ENCODE assay signal across 18 cellular contexts in the genomic region with DNA sequence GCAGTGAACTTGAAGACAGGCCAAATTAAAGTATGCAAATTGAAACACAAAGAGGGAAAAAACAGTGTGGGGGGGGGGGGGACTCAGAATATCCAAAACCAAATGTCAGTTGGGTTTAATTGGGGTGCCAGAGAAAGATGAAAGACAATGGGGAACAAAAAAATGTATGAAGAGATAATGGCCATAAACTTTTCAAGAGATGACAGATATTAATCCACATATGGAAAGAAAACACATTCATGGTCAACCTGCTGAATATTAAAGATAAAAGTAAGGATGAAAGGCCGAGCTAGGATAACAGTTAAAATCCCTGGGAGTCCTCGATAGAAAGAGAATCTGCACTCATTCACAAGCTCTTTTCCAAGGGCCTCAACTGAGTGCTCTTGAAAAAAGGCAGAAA. TPM values are rescaled to one million over a fixed set of nuclear protein-coding genes. Genes with fewer than 3 reads are reported as not detected.
DNase-seq lines count a peak whose midpoint lies in the region; ATAC-seq and TF ChIP-seq lines count a peak whose summit lies in the region.
"Had no signal": no experiment of that assay in that cellular context is flagged by ENCODE, and none has a peak within 500 bp of the region (broad histone marks: within the 10 kb centered on the region; RNA-seq: fewer than 3 reads in every experiment).

No MANE protein-coding gene starts in this region.

- H3K4me3 ChIP-seq in tibial nerve (no peak overlapping the region), psoas muscle (no peak overlapping the region)
- H3K4me3 ChIP-seq: PC-9 had no signal

- no peak overlapping the region for H3K4ac ChIP-seq in H9 (ENCODE audit: low read depth, low read length)

- H4K20me1 ChIP-seq in H9 (ENCODE audit: control insufficient read depth, insufficient read depth, insufficient read length), result no peaks in the 10 kb centered on the region

- peak overlapping the region; percentile 92 for H3K27ac Mint-ChIP-seq in activated T-cell treated with anti-CD3 and anti-CD28 coated beads, Interleukin-2, amount 50 U/mL, for 72 hours
- H3K27ac Mint-ChIP-seq in H9, result peak overlapping the region in 2 of 3 experiments; percentile 7 to 69; a peak in 2 of 7 replicates
- peak overlapping the region; percentile 87 for H3K27ac Mint-ChIP-seq in activated T-helper 2 cell treated with anti-CD3 and anti-CD28 coated beads, Interferon-gamma antibody, Interleukin-2, Interleukin-4, amounts not matched to agents 10 μg/mL and 5 μg/mL and 100 μg/mL, durations not matched to agents 14 hours and 24 hours and 36 hours
- H3K27ac Mint-ChIP-seq in naive thymus-derived CD8-positive, alpha-beta T cell, result peak overlapping the region in 7 of 10 donors; percentile 17 to 95 (median 86)

- no peak overlapping the region for H3K14ac ChIP-seq in H9 (ENCODE audit: insufficient read depth, low read length)

- H3K27me3 ChIP-seq in H9 (ENCODE audit: insufficient read depth, low read length) (no peaks in the 10 kb centered on the region), tibial nerve (no peaks in the 10 kb centered on the region), psoas muscle (ENCODE audit: insufficient read depth in 3 of 3, low read length in 2 of 3) (no peaks in the 10 kb centered on the region)

- H2AFZ ChIP-seq in H9 (ENCODE audit: low read length), result no peak overlapping the region
- H2AFZ ChIP-seq: PC-9 had no signal

- intact Hi-C loops in activated T-helper 2 cell treated with anti-CD3 and anti-CD28 coated beads, Interferon-gamma antibody, Interleukin-2, Interleukin-4, amounts not matched to agents 10 μg/mL and 5 μg/mL and 100 μg/mL, durations not matched to agents 14 hours and 24 hours and 36 hours (cut with micrococcal nuclease), result no loop called here
- intact Hi-C loops in posterior vena cava (cut with DNase I), result no loop called here
- intact Hi-C loops in psoas muscle (cut with DNase I), result no loop called here

- H4K5ac ChIP-seq in H9 (ENCODE audit: insufficient read length, low read depth, low read length), result no peak overlapping the region

- no peak overlapping the region for H2BK12ac ChIP-seq in H9 (ENCODE audit: insufficient read length, low read depth, low read length)

- H3K4me1 ChIP-seq in H9 (ENCODE audit: insufficient read depth, low read length), result peaks cover 3% of the 10 kb centered on the region; the same call in 1 of the 2 replicates
- peaks cover 0 to 10% (median 0%) of the 10 kb centered on the region in 4 donors for H3K4me1 ChIP-seq in tibial nerve
- peaks cover 20% of the 10 kb centered on the region for H3K4me1 ChIP-seq in psoas muscle
- H3K4me1 ChIP-seq: Caco-2 had no signal

- no peaks in the 10 kb centered on the region for H3K79me1 ChIP-seq in H9 (ENCODE audit: insufficient read depth, low read depth, low read length, poor library complexity, severe bottlenecking)

- H3K23ac ChIP-seq in H9 (ENCODE audit: insufficient read length, low read depth, low read length), result no peak overlapping the region

- no peak overlapping the region for H3K18ac ChIP-seq in H9 (ENCODE audit: insufficient read length, low read depth, low read length)

- peaks cover 47% of the 10 kb centered on the region for H3K79me2 ChIP-seq in H9 (ENCODE audit: insufficient read depth, low read length)

- H3K4me1 Mint-ChIP-seq in activated T-cell treated with anti-CD3 and anti-CD28 coated beads, Interleukin-2, amount 50 U/mL, for 72 hours (ENCODE audit: low read depth), result peaks cover 96% of the 10 kb centered on the region
- H3K4me1 Mint-ChIP-seq in activated T-cell treated with anti-CD3 and anti-CD28 coated beads, Interleukin-2, amount 50 U/mL, for 4 hours (ENCODE audit: low read depth), result peaks cover 90% of the 10 kb centered on the region
- H3K4me1 Mint-ChIP-seq in H9, result peaks cover 61 to 63% of the 10 kb centered on the region in 2 experiments
- H3K4me1 Mint-ChIP-seq in activated T-helper 2 cell treated with anti-CD3 and anti-CD28 coated beads, Interferon-gamma antibody, Interleukin-2, Interleukin-4, amounts not matched to agents 10 μg/mL and 5 μg/mL and 100 μg/mL, durations not matched to agents 14 hours and 24 hours and 36 hours (ENCODE audit: low read depth), result peaks cover 82% of the 10 kb centered on the region
- H3K4me1 Mint-ChIP-seq in naive thymus-derived CD8-positive, alpha-beta T cell, result peaks cover 45 to 89% (median 76%) of the 10 kb centered on the region in 4 donors

- no peak overlapping the region for H2BK120ac ChIP-seq in H9 (ENCODE audit: low read depth, low read length, poor library complexity, severe bottlenecking)

- no peak for TF ChIP-seq EP300 in tibial nerve (IDR thresholded peaks at IDR 0.05)

- no peak overlapping the region for H2BK5ac ChIP-seq in H9 (ENCODE audit: insufficient read length, low read length)

- ATAC-seq in activated T-cell treated with anti-CD3 and anti-CD28 coated beads, Interleukin-2, amount 50 U/mL, for 72 hours (replicated peaks in 1 of 2), result no peak
- no peak for ATAC-seq in activated T-cell treated with anti-CD3 and anti-CD28 coated beads, Interleukin-2, amount 50 U/mL, for 4 hours
- ATAC-seq in naive thymus-derived CD8-positive, alpha-beta T cell, result no peak
- no peak for ATAC-seq in psoas muscle

- DNase-seq in activated T-cell treated with anti-CD3 and anti-CD28 coated beads, Interleukin-2, amount 50 U/mL, for 72 hours, result no peak
- no peak for DNase-seq in activated T-cell treated with anti-CD3 and anti-CD28 coated beads, Interleukin-2, amount 50 U/mL, for 4 hours
- DNase-seq in H9 (no peak), posterior vena cava (ENCODE audit: low spot score) (no peak), tibial nerve (ENCODE audit: low spot score in 2 of 2) (no peak), psoas muscle (no peak)
- no peak for DNase-seq in activated T-helper 2 cell treated with anti-CD3 and anti-CD28 coated beads, Interferon-gamma antibody, Interleukin-2, Interleukin-4, amounts not matched to agents 10 μg/mL and 5 μg/mL and 100 μg/mL, durations not matched to agents 14 hours and 24 hours and 36 hours (ENCODE audit: low spot score)
- no peak for DNase-seq in naive thymus-derived CD8-positive, alpha-beta T cell
- DNase-seq: Caco-2, DMS153, IMR-90, Kasumi-1, MM.1S, NCI-H1105, NCI-H1694, NCI-H510A treated with DMSO at 0.1 percent for 48 hours, PC-9 had no signal

- TF ChIP-seq CTCF in H9 (conservative IDR thresholded peaks at IDR 0.05) (no peak), tibial nerve (IDR thresholded peaks at IDR 0.05) (no peak), psoas muscle (IDR thresholded peaks at IDR 0.05) (no peak)

- whole genome bisulfite sequencing in H9 (ENCODE audit: extremely low coverage, insufficient read length, low lambda C conversion rate), result no CpG with 5 or more reads among the region's 2 CpGs
- WGBS in tibial nerve, 2 donors, result 91 to 93% methylated on average over 2 of the region's 2 CpGs
- WGBS in psoas muscle, 3 donors, result 97 to 98% (median 98%) methylated on average over 2 of the region's 2 CpGs

- H4K8ac ChIP-seq in H9 (replicated peaks; ENCODE audit: insufficient read length, low read depth, low read length), result no peak overlapping the region

- H3K9me3 Mint-ChIP-seq in activated T-cell treated with anti-CD3 and anti-CD28 coated beads, Interleukin-2, amount 50 U/mL, for 72 hours, result peaks cover 6 to 10% of the 10 kb centered on the region in 2 donors
- peaks cover 38% of the 10 kb centered on the region for H3K9me3 Mint-ChIP-seq in activated T-cell treated with anti-CD3 and anti-CD28 coated beads, Interleukin-2, amount 50 U/mL, for 4 hours
- peaks cover 13 to 20% of the 10 kb centered on the region in 2 experiments for H3K9me3 Mint-ChIP-seq in H9
- H3K9me3 Mint-ChIP-seq in activated T-helper 2 cell treated with anti-CD3 and anti-CD28 coated beads, Interferon-gamma antibody, Interleukin-2, Interleukin-4, amounts not matched to agents 10 μg/mL and 5 μg/mL and 100 μg/mL, durations not matched to agents 14 hours and 24 hours and 36 hours, result peaks cover 57% of the 10 kb centered on the region
- peaks cover 8 to 40% (median 22%) of the 10 kb centered on the region in 9 donors for H3K9me3 Mint-ChIP-seq in naive thymus-derived CD8-positive, alpha-beta T cell

- H3K36me3 ChIP-seq in tibial nerve, result peaks cover 0 to 20% (median 0%) of the 10 kb centered on the region in 3 donors
- no peaks in the 10 kb centered on the region for H3K36me3 ChIP-seq in psoas muscle (ENCODE audit: insufficient read depth in 1 of 2, low read depth in 1 of 2)

- no peak for TF ChIP-seq POLR2A in tibial nerve (IDR thresholded peaks at IDR 0.05)

- H3K56ac ChIP-seq in H9 (ENCODE audit: insufficient read length, low read depth, low read length), result no peak overlapping the region

- no peaks in the 10 kb centered on the region for H3K23me2 ChIP-seq in H9 (ENCODE audit: insufficient read length, low read depth, low read length, poor library complexity, severe bottlenecking)

- no peak overlapping the region for H3K9ac ChIP-seq in H9 (ENCODE audit: extremely low read depth, insufficient read length, low read length)

- peaks cover 27 to 59% of the 10 kb centered on the region in 2 donors for H3K36me3 Mint-ChIP-seq in activated T-cell treated with anti-CD3 and anti-CD28 coated beads, Interleukin-2, amount 50 U/mL, for 72 hours (ENCODE audit: insufficient read depth in 2 of 2)
- peaks cover 39% of the 10 kb centered on the region for H3K36me3 Mint-ChIP-seq in activated T-cell treated with anti-CD3 and anti-CD28 coated beads, Interleukin-2, amount 50 U/mL, for 4 hours (ENCODE audit: insufficient read depth)
- H3K36me3 Mint-ChIP-seq in H9 (ENCODE audit: insufficient read depth in 1 of 3, low read depth in 3 of 3), result peaks cover 14 to 38% (median 25%) of the 10 kb centered on the region in 3 experiments
- H3K36me3 Mint-ChIP-seq in activated T-helper 2 cell treated with anti-CD3 and anti-CD28 coated beads, Interferon-gamma antibody, Interleukin-2, Interleukin-4, amounts not matched to agents 10 μg/mL and 5 μg/mL and 100 μg/mL, durations not matched to agents 14 hours and 24 hours and 36 hours (ENCODE audit: low read depth), result peaks cover 94% of the 10 kb centered on the region
- H3K36me3 Mint-ChIP-seq in naive thymus-derived CD8-positive, alpha-beta T cell, result peaks cover 17 to 46% (median 26%) of the 10 kb centered on the region in 3 donors

- H2BK20ac ChIP-seq in H9 (ENCODE audit: low read depth, low read length, poor library complexity, severe bottlenecking), result no peak overlapping the region

- H3K27ac ChIP-seq in H9 (ENCODE audit: insufficient read length, low read depth, low read length), result no peak overlapping the region
- no peak overlapping the region for H3K27ac ChIP-seq in tibial nerve
- no peak overlapping the region for H3K27ac ChIP-seq in psoas muscle
- H3K27ac ChIP-seq: C4-2B, PC-9 had no signal

- no peak overlapping the region for H3T11ph ChIP-seq in H9 (ENCODE audit: low read length)

- H2BK15ac ChIP-seq in H9 (ENCODE audit: low read depth, low read length), result no peak overlapping the region

- H3K4me2 ChIP-seq in H9 (ENCODE audit: insufficient read depth, insufficient read length, low read length), result no peak overlapping the region
- H3K4me2 ChIP-seq: PC-9 had no signal

- no peak overlapping the region for H2AK5ac ChIP-seq in H9 (ENCODE audit: insufficient read length, low read length)

- POLR2A ChIA-PET in naive thymus-derived CD8-positive, alpha-beta T cell (lab: Charles Lee), result interaction anchor here (2.3 kb wide), 1 partner anchor 27 kb away, joined by 14 read pairs; a partner anchor contains a TSS

- H3K9me3 ChIP-seq in H9 (ENCODE audit: control insufficient read depth, low read depth, low read length) (no peaks in the 10 kb centered on the region), tibial nerve (peaks cover 0 to 29% (median 1%) of the 10 kb centered on the region in 4 donors), psoas muscle (peaks cover 8% of the 10 kb centered on the region)
- H3K9me3 ChIP-seq: Caco-2 had no signal

- H3K27me3 Mint-ChIP-seq in activated T-cell treated with anti-CD3 and anti-CD28 coated beads, Interleukin-2, amount 50 U/mL, for 72 hours (ENCODE audit: low read depth), result no peaks in the 10 kb centered on the region
- H3K27me3 Mint-ChIP-seq in activated T-cell treated with anti-CD3 and anti-CD28 coated beads, Interleukin-2, amount 50 U/mL, for 4 hours (ENCODE audit: low read depth), result no peaks in the 10 kb centered on the region
- no peaks in the 10 kb centered on the region for H3K27me3 Mint-ChIP-seq in H9 (ENCODE audit: low read depth)
- H3K27me3 Mint-ChIP-seq in activated T-helper 2 cell treated with anti-CD3 and anti-CD28 coated beads, Interferon-gamma antibody, Interleukin-2, Interleukin-4, amounts not matched to agents 10 μg/mL and 5 μg/mL and 100 μg/mL, durations not matched to agents 14 hours and 24 hours and 36 hours (ENCODE audit: low read depth), result no peaks in the 10 kb centered on the region
- H3K27me3 Mint-ChIP-seq in naive thymus-derived CD8-positive, alpha-beta T cell, result no peaks in the 10 kb centered on the region

- peak overlapping the region; percentile 15 to 93 for H3K4me3 Mint-ChIP-seq in activated T-cell treated with anti-CD3 and anti-CD28 coated beads, Interleukin-2, amount 50 U/mL, for 72 hours
- no peak overlapping the region for H3K4me3 Mint-ChIP-seq in activated T-cell treated with anti-CD3 and anti-CD28 coated beads, Interleukin-2, amount 50 U/mL, for 4 hours
- no peak overlapping the region; a peak in 1 of 5 replicates for H3K4me3 Mint-ChIP-seq in H9
- H3K4me3 Mint-ChIP-seq in activated T-helper 2 cell treated with anti-CD3 and anti-CD28 coated beads, Interferon-gamma antibody, Interleukin-2, Interleukin-4, amounts not matched to agents 10 μg/mL and 5 μg/mL and 100 μg/mL, durations not matched to agents 14 hours and 24 hours and 36 hours (ENCODE audit: low read depth), result no peak overlapping the region
- peak overlapping the region in 2 of 10 donors; percentile 15 to 30 for H3K4me3 Mint-ChIP-seq in naive thymus-derived CD8-positive, alpha-beta T cell

- no peak overlapping the region for H4K91ac ChIP-seq in H9 (ENCODE audit: insufficient read length, low read depth, low read length)

RNA-seq across cellular contexts. Expression of a gene that starts 26.6 kb away (rescaled TPM):
- total RNA-seq in activated T-cell treated with anti-CD3 and anti-CD28 coated beads, Interleukin-2, amount 50 U/mL, for 72 hours, result 100 to 1,000 TPM; 249 to 310 TPM
- total RNA-seq in activated T-cell treated with anti-CD3 and anti-CD28 coated beads, Interleukin-2, amount 50 U/mL, for 4 hours, result 100 to 1,000 TPM; 129 to 147 (median 138) TPM
- total RNA-seq in H9 (2021), result 114 and 121 TPM in 2 replicates
- 353 and 358 TPM in 2 replicates for total RNA-seq in activated T-helper 2 cell treated with anti-CD3 and anti-CD28 coated beads, Interferon-gamma antibody, Interleukin-2, Interleukin-4, amounts not matched to agents 10 μg/mL and 5 μg/mL and 100 μg/mL, durations not matched to agents 14 hours and 24 hours and 36 hours
- total RNA-seq in naive thymus-derived CD8-positive, alpha-beta T cell, result 100 to 1,000 TPM; 137 to 151 TPM
- 100 to 1,000 TPM in 1 of 3 donors, 10 to 100 TPM in 2; 78.2 to 116 (median 89.6) TPM for polyA plus RNA-seq in naive thymus-derived CD8-positive, alpha-beta T cell
- 100 to 1,000 TPM; 103 to 114 TPM for total RNA-seq in posterior vena cava
- 10 to 100 TPM; 34.8 to 54.5 (median 45.5) TPM for total RNA-seq in tibial nerve
- total RNA-seq in psoas muscle, result 10 to 100 TPM; 60.1 to 76.4 (median 63.8) TPM
- polyA plus RNA-seq in psoas muscle, result 10 to 100 TPM; 28.3 to 59.1 (median 33.2) TPM

Comparison
In these comparisons a context has a peak if more than half of its experiments do, and no peak if none do; other contexts are left out.
1. H3K4me3 Mint-ChIP-seq: peak in activated T-cell treated with anti-CD3 and anti-CD28 coated beads, Interleukin-2, amount 50 U/mL, for 72 hours (2 of 2); none in activated T-cell treated with anti-CD3 and anti-CD28 coated beads, Interleukin-2, amount 50 U/mL, for 4 hours (single experiment), H9 (0 of 2) and activated T-helper 2 cell treated with anti-CD3 and anti-CD28 coated beads, Interferon-gamma antibody, Interleukin-2, Interleukin-4, amounts not matched to agents 10 μg/mL and 5 μg/mL and 100 μg/mL, durations not matched to agents 14 hours and 24 hours and 36 hours (single experiment).
2. H3K27ac Mint-ChIP-seq: peak in every context shown above with its lines; median percentile 92 in activated T-cell treated with anti-CD3 and anti-CD28 coated beads, Interleukin-2, amount 50 U/mL, for 72 hours; 87 in activated T-helper 2 cell treated with anti-CD3 and anti-CD28 coated beads, Interferon-gamma antibody, Interleukin-2, Interleukin-4, amounts not matched to agents 10 μg/mL and 5 μg/mL and 100 μg/mL, durations not matched to agents 14 hours and 24 hours and 36 hours; 86 in naive thymus-derived CD8-positive, alpha-beta T cell; 38 in H9.